2 cellular contexts compared by ENCODE assay signal in the genomic region with DNA sequence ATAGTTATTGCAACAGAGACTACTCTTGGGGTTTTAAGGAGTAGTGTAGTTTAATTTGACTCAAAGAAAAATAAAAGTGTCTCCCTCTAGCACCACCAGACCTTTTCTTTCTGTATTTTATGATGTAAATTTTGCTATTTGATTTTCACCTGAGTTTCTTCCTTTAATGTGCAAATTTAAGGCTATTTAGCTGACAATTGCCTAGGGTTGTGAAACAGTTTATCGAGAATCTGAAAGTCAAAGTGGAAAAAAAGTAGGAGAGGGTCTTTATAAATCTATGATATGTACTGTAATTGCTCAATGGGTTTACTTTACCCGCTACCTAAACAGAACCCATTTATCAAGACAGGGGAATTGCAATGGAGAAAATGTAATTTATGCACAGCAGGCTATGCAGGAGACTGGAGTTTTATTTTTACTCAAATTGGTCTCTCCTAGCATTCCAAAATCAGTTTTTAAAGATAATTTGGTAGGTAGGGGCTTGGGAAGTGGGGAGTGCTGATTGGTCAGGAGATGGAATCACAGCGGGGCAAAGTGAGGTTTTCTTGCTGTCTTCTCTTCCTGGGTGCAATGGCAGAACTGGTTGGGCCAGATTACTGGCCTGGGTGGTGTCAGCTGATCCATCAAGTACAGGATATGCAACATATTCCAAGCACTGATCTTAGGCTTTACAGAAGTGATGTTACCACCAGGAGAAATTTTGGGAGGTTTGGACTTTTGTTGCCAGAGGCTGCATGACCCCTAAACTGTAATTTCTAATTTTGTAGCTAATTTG.
A peak's percentile ranks its signal among the peaks of the same experiment; 100 is the strongest.
TF ChIP-seq lines count a peak whose summit lies in the region.

No MANE protein-coding gene starts in this region.

TF ChIP-seq in GM23338, 12 proteins besides CTCF, POLR2A, EP300 and RAD21 (continued from another document):
- TF ChIP-seq, protein P1, sequence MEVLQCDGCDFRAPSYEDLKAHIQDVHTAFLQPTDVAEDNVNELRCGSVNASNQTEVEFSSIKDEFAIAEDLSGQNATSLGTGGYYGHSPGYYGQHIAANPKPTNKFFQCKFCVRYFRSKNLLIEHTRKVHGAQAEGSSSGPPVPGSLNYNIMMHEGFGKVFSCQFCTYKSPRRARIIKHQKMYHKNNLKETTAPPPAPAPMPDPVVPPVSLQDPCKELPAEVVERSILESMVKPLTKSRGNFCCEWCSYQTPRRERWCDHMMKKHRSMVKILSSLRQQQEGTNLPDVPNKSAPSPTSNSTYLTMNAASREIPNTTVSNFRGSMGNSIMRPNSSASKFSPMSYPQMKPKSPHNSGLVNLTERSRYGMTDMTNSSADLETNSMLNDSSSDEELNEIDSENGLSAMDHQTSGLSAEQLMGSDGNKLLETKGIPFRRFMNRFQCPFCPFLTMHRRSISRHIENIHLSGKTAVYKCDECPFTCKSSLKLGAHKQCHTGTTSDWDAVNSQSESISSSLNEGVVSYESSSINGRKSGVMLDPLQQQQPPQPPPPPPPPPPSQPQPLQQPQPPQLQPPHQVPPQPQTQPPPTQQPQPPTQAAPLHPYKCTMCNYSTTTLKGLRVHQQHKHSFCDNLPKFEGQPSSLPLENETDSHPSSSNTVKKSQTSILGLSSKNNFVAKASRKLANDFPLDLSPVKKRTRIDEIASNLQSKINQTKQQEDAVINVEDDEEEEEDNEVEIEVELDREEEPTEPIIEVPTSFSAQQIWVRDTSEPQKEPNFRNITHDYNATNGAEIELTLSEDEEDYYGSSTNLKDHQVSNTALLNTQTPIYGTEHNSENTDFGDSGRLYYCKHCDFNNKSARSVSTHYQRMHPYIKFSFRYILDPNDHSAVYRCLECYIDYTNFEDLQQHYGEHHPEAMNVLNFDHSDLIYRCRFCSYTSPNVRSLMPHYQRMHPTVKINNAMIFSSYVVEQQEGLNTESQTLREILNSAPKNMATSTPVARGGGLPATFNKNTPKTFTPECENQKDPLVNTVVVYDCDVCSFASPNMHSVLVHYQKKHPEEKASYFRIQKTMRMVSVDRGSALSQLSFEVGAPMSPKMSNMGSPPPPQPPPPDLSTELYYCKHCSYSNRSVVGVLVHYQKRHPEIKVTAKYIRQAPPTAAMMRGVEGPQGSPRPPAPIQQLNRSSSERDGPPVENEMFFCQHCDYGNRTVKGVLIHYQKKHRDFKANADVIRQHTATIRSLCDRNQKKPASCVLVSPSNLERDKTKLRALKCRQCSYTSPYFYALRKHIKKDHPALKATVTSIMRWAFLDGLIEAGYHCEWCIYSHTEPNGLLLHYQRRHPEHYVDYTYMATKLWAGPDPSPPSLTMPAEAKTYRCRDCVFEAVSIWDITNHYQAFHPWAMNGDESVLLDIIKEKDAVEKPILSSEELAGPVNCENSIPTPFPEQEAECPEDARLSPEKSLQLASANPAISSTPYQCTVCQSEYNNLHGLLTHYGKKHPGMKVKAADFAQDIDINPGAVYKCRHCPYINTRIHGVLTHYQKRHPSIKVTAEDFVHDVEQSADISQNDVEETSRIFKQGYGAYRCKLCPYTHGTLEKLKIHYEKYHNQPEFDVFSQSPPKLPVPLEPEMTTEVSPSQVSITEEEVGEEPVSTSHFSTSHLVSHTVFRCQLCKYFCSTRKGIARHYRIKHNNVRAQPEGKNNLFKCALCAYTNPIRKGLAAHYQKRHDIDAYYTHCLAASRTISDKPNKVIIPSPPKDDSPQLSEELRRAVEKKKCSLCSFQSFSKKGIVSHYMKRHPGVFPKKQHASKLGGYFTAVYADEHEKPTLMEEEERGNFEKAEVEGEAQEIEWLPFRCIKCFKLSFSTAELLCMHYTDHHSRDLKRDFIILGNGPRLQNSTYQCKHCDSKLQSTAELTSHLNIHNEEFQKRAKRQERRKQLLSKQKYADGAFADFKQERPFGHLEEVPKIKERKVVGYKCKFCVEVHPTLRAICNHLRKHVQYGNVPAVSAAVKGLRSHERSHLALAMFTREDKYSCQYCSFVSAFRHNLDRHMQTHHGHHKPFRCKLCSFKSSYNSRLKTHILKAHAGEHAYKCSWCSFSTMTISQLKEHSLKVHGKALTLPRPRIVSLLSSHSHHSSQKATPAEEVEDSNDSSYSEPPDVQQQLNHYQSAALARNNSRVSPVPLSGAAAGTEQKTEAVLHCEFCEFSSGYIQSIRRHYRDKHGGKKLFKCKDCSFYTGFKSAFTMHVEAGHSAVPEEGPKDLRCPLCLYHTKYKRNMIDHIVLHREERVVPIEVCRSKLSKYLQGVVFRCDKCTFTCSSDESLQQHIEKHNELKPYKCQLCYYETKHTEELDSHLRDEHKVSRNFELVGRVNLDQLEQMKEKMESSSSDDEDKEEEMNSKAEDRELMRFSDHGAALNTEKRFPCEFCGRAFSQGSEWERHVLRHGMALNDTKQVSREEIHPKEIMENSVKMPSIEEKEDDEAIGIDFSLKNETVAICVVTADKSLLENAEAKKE (CRISPR knock-in tag; IDR thresholded peaks at IDR 0.05): peak; percentile 47; the same call in 1 of the 2 replicates
- TF ChIP-seq NANOG (IDR thresholded peaks at IDR 0.05; ENCODE audit: borderline replicate concordance): peak; percentile 84

TF ChIP-seq in WTC11, 78 proteins besides CTCF, POLR2A, EP300 and RAD21 (continued from another document):
- TF ChIP-seq, protein P2, sequence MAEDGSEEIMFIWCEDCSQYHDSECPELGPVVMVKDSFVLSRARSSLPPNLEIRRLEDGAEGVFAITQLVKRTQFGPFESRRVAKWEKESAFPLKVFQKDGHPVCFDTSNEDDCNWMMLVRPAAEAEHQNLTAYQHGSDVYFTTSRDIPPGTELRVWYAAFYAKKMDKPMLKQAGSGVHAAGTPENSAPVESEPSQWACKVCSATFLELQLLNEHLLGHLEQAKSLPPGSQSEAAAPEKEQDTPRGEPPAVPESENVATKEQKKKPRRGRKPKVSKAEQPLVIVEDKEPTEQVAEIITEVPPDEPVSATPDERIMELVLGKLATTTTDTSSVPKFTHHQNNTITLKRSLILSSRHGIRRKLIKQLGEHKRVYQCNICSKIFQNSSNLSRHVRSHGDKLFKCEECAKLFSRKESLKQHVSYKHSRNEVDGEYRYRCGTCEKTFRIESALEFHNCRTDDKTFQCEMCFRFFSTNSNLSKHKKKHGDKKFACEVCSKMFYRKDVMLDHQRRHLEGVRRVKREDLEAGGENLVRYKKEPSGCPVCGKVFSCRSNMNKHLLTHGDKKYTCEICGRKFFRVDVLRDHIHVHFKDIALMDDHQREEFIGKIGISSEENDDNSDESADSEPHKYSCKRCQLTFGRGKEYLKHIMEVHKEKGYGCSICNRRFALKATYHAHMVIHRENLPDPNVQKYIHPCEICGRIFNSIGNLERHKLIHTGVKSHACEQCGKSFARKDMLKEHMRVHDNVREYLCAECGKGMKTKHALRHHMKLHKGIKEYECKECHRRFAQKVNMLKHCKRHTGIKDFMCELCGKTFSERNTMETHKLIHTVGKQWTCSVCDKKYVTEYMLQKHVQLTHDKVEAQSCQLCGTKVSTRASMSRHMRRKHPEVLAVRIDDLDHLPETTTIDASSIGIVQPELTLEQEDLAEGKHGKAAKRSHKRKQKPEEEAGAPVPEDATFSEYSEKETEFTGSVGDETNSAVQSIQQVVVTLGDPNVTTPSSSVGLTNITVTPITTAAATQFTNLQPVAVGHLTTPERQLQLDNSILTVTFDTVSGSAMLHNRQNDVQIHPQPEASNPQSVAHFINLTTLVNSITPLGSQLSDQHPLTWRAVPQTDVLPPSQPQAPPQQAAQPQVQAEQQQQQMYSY (CRISPR knock-in tag; IDR thresholded peaks at IDR 0.05): no peak
- TF ChIP-seq OVOL2 (CRISPR knock-in tag; IDR thresholded peaks at IDR 0.05; ENCODE audit: borderline replicate concordance) (no peak), TEAD1 (CRISPR knock-in tag; IDR thresholded peaks at IDR 0.05) (peak; percentile 46; the same call in 1 of the 2 replicates), USF2 (CRISPR knock-in tag; IDR thresholded peaks at IDR 0.05) (peak; percentile 71), ZNF423 (CRISPR knock-in tag; IDR thresholded peaks at IDR 0.05) (peak; percentile 77), ATF6 (CRISPR knock-in tag; IDR thresholded peaks at IDR 0.05) (no peak)
- TF ChIP-seq, protein P3, sequence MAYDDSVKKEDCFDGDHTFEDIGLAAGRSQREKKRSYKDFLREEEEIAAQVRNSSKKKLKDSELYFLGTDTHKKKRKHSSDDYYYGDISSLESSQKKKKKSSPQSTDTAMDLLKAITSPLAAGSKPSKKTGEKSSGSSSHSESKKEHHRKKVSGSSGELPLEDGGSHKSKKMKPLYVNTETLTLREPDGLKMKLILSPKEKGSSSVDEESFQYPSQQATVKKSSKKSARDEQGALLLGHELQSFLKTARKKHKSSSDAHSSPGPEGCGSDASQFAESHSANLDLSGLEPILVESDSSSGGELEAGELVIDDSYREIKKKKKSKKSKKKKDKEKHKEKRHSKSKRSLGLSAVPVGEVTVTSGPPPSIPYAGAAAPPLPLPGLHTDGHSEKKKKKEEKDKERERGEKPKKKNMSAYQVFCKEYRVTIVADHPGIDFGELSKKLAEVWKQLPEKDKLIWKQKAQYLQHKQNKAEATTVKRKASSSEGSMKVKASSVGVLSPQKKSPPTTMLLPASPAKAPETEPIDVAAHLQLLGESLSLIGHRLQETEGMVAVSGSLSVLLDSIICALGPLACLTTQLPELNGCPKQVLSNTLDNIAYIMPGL (CRISPR knock-in tag; IDR thresholded peaks at IDR 0.05): no peak
